ENCODE assay signal across 22 cellular contexts in the genomic region with DNA sequence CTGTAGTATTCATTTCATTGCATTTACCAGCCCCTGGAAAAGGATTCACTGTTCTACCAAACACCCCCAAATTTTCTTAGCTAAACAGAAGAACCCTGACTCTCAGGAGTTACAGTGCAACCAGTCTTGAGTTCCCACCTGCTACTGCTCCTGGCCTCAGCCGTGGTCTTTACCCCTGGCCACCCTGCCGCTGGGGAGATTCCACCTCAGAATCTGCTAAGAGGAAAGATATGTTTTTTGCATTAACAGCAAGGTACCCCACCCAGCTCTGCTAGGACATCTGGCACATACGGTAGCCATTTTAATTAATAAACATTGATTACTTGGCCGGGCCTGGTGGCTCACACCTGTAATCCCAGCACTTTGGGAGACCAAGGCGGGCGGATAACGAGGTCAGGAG. TPM values are rescaled to one million over a fixed set of nuclear protein-coding genes. Genes with fewer than 3 reads are reported as not detected.
DNase-seq lines count a peak whose midpoint lies in the region; ATAC-seq, FAIRE-seq and TF ChIP-seq lines count a peak whose summit lies in the region.
"Had no signal": no experiment of that assay in that cellular context is flagged by ENCODE, and none has a peak within 500 bp of the region (broad histone marks: within the 10 kb centered on the region; RNA-seq: fewer than 3 reads in every experiment).

No MANE protein-coding gene starts in this region.

- no peak overlapping the region for H3K4me3 ChIP-seq in HL-60 (replicated peaks; ENCODE audit: insufficient read depth, low read length)
- H3K4me3 ChIP-seq in GM12878, result no peak overlapping the region
- H3K4me3 ChIP-seq in stomach, result no peak overlapping the region
- no peak overlapping the region for H3K4me3 ChIP-seq in psoas muscle
- H3K4me3 ChIP-seq in mesenchymal stem cell (ENCODE audit: insufficient read depth in 1 of 2, low read depth in 1 of 2, low read length in 2 of 2), result no peak overlapping the region
- H3K4me3 ChIP-seq: adrenal gland, cardiac muscle cell had no signal

- TF ChIP-seq POLR2A in GM12878 (IDR thresholded peaks at IDR 0.05; ENCODE audit: low read depth, low read length) (no peak), stomach (IDR thresholded peaks at IDR 0.05) (no peak)

- H3K4me1 Mint-ChIP-seq in activated T-cell treated with anti-CD3 and anti-CD28 coated beads, Interleukin-2, amount 50 U/mL, for 4 hours (ENCODE audit: low read depth), result peaks cover 90% of the 10 kb centered on the region

- POLR2A ChIA-PET in GM12878 (lab: Charles Lee), result interaction anchor here (0.6 to 3.7 kb wide), 8 partner anchors 9 to 120 kb away, joined by 3 to 17 read pairs (median 6); a partner anchor contains a TSS

- H2AFZ ChIP-seq in GM12878 (ENCODE audit: control insufficient read depth, low read depth, low read length) (no peak overlapping the region), mesenchymal stem cell (ENCODE audit: low read depth, low read length) (no peak overlapping the region)

- H2BK12ac ChIP-seq in mesenchymal stem cell (ENCODE audit: low read length in 2 of 2), result no peak overlapping the region

- H3K4me1 ChIP-seq in GM12878 (ENCODE audit: control insufficient read depth, insufficient read depth, low read length) (peaks cover 36% of the 10 kb centered on the region), stomach (peaks cover 0 to 49% (median 14%) of the 10 kb centered on the region in 4 donors), psoas muscle (no peaks in the 10 kb centered on the region), mesenchymal stem cell (ENCODE audit: control insufficient read depth, insufficient read depth, low read depth, low read length) (no peaks in the 10 kb centered on the region)
- H3K4me1 ChIP-seq: adrenal gland had no signal

- no peak for TF ChIP-seq RAD21 in GM12878 (IDR thresholded peaks at IDR 0.05; ENCODE audit: insufficient read depth, low read depth, low read length)

- H3K27me3 ChIP-seq in HL-60 (ENCODE audit: insufficient read depth, poor library complexity, severe bottlenecking) (no peaks in the 10 kb centered on the region), GM12878 (replicated peaks in 1 of 2; ENCODE audit: control insufficient read depth in 2 of 2, insufficient read depth in 2 of 2, low read length in 1 of 2) (no peaks in the 10 kb centered on the region), stomach (peaks cover 0 to 11% (median 0%) of the 10 kb centered on the region in 3 donors), psoas muscle (ENCODE audit: insufficient read depth in 3 of 3, low read length in 2 of 3) (peaks cover 1 to 23% (median 4%) of the 10 kb centered on the region in 3 donors), mesenchymal stem cell (ENCODE audit: control insufficient read depth in 1 of 2, insufficient read depth in 1 of 2, low read length in 2 of 2) (peaks cover 65 to 84% of the 10 kb centered on the region in 2 experiments)
- H3K27me3 ChIP-seq: adrenal gland, cardiac muscle cell, heart right ventricle had no signal

- H3K27me3 Mint-ChIP-seq in activated T-cell treated with anti-CD3 and anti-CD28 coated beads, Interleukin-2, amount 50 U/mL, for 4 hours (ENCODE audit: low read depth), result no peaks in the 10 kb centered on the region

- RAD21 ChIA-PET in GM12878 (lab: Charles Lee; ENCODE audit: unreplicated experiment), result interaction anchor here (0.8 to 4.2 kb wide), 13 partner anchors 10 to 217 kb away, joined by 3 to 43 read pairs (median 6); a partner anchor contains a TSS

- no TSS peak for BruUV-seq in GM12878 (replicated peaks; lab: Mats Ljungman, UMichigan)

- TF ChIP-seq EP300 in GM12878 (IDR thresholded peaks at IDR 0.05; ENCODE audit: borderline replicate concordance in 1 of 2, control insufficient read depth in 1 of 2, low read depth in 2 of 2, low read length in 2 of 2) (no peak), stomach (IDR thresholded peaks at IDR 0.05) (no peak)

- 78% methylated on average over 7 of the region's 7 CpGs for WGBS in GM12878 (ENCODE audit: insufficient coverage, insufficient replicate concordance, low lambda C conversion rate, missing lambda C conversion rate)
- 86 to 90% (median 88%) methylated on average over 7 of the region's 7 CpGs for WGBS in stomach, 5 donors
- WGBS in psoas muscle, 3 donors, result 83 to 87% (median 84%) methylated on average over 7 of the region's 7 CpGs
- 90% methylated on average over 7 of the region's 7 CpGs for WGBS in mesenchymal stem cell

- H3K36me3 Mint-ChIP-seq in activated T-cell treated with anti-CD3 and anti-CD28 coated beads, Interleukin-2, amount 50 U/mL, for 4 hours (ENCODE audit: insufficient read depth), result peaks cover 38% of the 10 kb centered on the region

- H3K79me2 ChIP-seq in GM12878 (ENCODE audit: control insufficient read depth, insufficient read depth, low read length), result no peaks in the 10 kb centered on the region

- SMC1A ChIA-PET in GM12878 (lab: Charles Lee; ENCODE audit: uncharacterized antibody, unreplicated experiment), result interaction anchor here (0.6 to 5.8 kb wide), 15 partner anchors 10 to 152 kb away, joined by 3 to 80 read pairs (median 3); a partner anchor contains a TSS

- intact Hi-C loops in GM12878 (cut with micrococcal nuclease; ENCODE audit: unreplicated experiment), result no loop called here
- intact Hi-C loops in stomach (cut with DNase I; ENCODE audit: low total_unique reads), result no loop called here
- intact Hi-C loops in psoas muscle (cut with DNase I), result no loop called here

- peak overlapping the region; percentile 76 for H3K27ac ChIP-seq in HL-60 (replicated peaks)
- peak overlapping the region; percentile 8; the same call in 1 of the 2 replicates for H3K27ac ChIP-seq in GM12878 (ENCODE audit: control insufficient read depth, insufficient read depth)
- peak overlapping the region in 3 of 5 donors; percentile 33 to 59 (median 51) for H3K27ac ChIP-seq in stomach
- H3K27ac ChIP-seq in psoas muscle, result no peak overlapping the region
- no peak overlapping the region for H3K27ac ChIP-seq in mesenchymal stem cell (ENCODE audit: low read length, poor library complexity, severe bottlenecking)
- H3K27ac ChIP-seq: cardiac muscle cell, VCaP had no signal

- in situ Hi-C loops in GM12878 (cut with MboI), result no loop called here

- no peak overlapping the region for H2BK120ac ChIP-seq in mesenchymal stem cell (ENCODE audit: low read depth, low read length)

- no peak overlapping the region for H3K14ac ChIP-seq in mesenchymal stem cell (ENCODE audit: low read length in 2 of 2)

- no peak overlapping the region for H3K23ac ChIP-seq in mesenchymal stem cell (ENCODE audit: low read length in 2 of 2)

- H2AK5ac ChIP-seq in mesenchymal stem cell (ENCODE audit: low read length, severe bottlenecking), result no peak overlapping the region

- H4K20me1 ChIP-seq in GM12878 (ENCODE audit: control insufficient read depth, insufficient read depth), result no peaks in the 10 kb centered on the region

- H3K4ac ChIP-seq in mesenchymal stem cell (ENCODE audit: low read depth in 1 of 2, low read length in 2 of 2), result no peak overlapping the region

- TF ChIP-seq CTCF in HL-60 (IDR thresholded peaks at IDR 0.05; ENCODE audit: insufficient read depth, low read length) (no peak), GM12878 (IDR thresholded peaks at IDR 0.05 in 2 of 3, conservative IDR thresholded peaks at IDR 0.05 in 1 of 3; ENCODE audit: control insufficient read depth in 2 of 3, extremely low read depth in 1 of 3, insufficient read depth in 1 of 3, low read depth in 3 of 3, low read length in 3 of 3) (no peak), stomach (IDR thresholded peaks at IDR 0.05) (no peak), psoas muscle (IDR thresholded peaks at IDR 0.05) (no peak)

- H4K8ac ChIP-seq in mesenchymal stem cell (ENCODE audit: low read length), result no peak overlapping the region

- H3K4me2 ChIP-seq in GM12878 (ENCODE audit: control insufficient read depth, insufficient read depth), result no peak overlapping the region
- H3K4me2 ChIP-seq in mesenchymal stem cell (ENCODE audit: low read length, poor library complexity, severe bottlenecking), result no peak overlapping the region
- H3K4me2 ChIP-seq: SK-N-SH had no signal

- no peaks in the 10 kb centered on the region for H3K9me3 Mint-ChIP-seq in activated T-cell treated with anti-CD3 and anti-CD28 coated beads, Interleukin-2, amount 50 U/mL, for 4 hours
- H3K9me3 Mint-ChIP-seq: nephron; stimulated activated effector memory CD8-positive, alpha-beta T cell treated with anti-CD3 and anti-CD28 coated beads, Interleukin-12 subunit alpha, Interleukin-12 subunit beta, amount 100 ng/mL, for 72 hours had no signal

- H2BK15ac ChIP-seq in mesenchymal stem cell (ENCODE audit: low read depth, poor library complexity, severe bottlenecking), result no peak overlapping the region

- no peaks in the 10 kb centered on the region for H3K79me1 ChIP-seq in mesenchymal stem cell (replicated peaks; ENCODE audit: low read length, poor library complexity, severe bottlenecking)

- CTCF ChIA-PET in GM12878 (lab: Yijun Ruan, JAX), result interaction anchor here (0.9 to 6.9 kb wide), 10 partner anchors 10 to 80 kb away, joined by 3 to 62 read pairs (median 4); a partner anchor contains a TSS

- H3K36me3 ChIP-seq in GM12878 (ENCODE audit: control insufficient read depth in 2 of 2, insufficient read depth in 2 of 2, low read length in 1 of 2) (no peaks in the 10 kb centered on the region), stomach (no peaks in the 10 kb centered on the region), psoas muscle (ENCODE audit: insufficient read depth in 1 of 2, low read depth in 1 of 2) (no peaks in the 10 kb centered on the region), mesenchymal stem cell (ENCODE audit: control insufficient read depth in 1 of 2, insufficient read depth in 2 of 2, low read depth in 1 of 2, low read length in 2 of 2) (no peaks in the 10 kb centered on the region)
- H3K36me3 ChIP-seq: adrenal gland, cardiac muscle cell had no signal

- no peak for DNase-seq in activated T-cell treated with anti-CD3 and anti-CD28 coated beads, Interleukin-2, amount 50 U/mL, for 4 hours
- no peak for DNase-seq in activated T-cell treated with anti-CD3 and anti-CD28 coated beads, Interleukin-2, amount 50 U/mL, for 48 hours
- DNase-seq in HL-60 (ENCODE audit: low read depth in 1 of 2, low spot score in 1 of 2) (no peak), GM12878 (ENCODE audit: low read depth, low spot score) (no peak), stomach (no peak), psoas muscle (no peak), SIG-M5 (lab: John Stamatoyannopoulos, UW) (no peak), mesenchymal stem cell (no peak)
- DNase-seq: ACHN; adrenal gland; COR-L47; EL; heart right ventricle; KG1; SK-N-SH; stimulated activated CD4-positive, alpha-beta T cell treated with anti-CD3 and anti-CD28 coated beads, Interleukin-12 subunit alpha, Interleukin-12 subunit beta, amount 100 ng/mL, for 4 hours had no signal

- no peak overlapping the region for H2BK5ac ChIP-seq in mesenchymal stem cell (ENCODE audit: low read depth, low read length, poor library complexity, severe bottlenecking)

- no peak for FAIRE-seq in GM12878 (lab: Jason Lieb, UNC)

- H4K91ac ChIP-seq in mesenchymal stem cell (ENCODE audit: low read length), result no peak overlapping the region

- H3K4me3 Mint-ChIP-seq in activated T-cell treated with anti-CD3 and anti-CD28 coated beads, Interleukin-2, amount 50 U/mL, for 4 hours, result peak overlapping the region; percentile 81
- H3K4me3 Mint-ChIP-seq: nephron; stimulated activated effector memory CD8-positive, alpha-beta T cell treated with anti-CD3 and anti-CD28 coated beads, Interleukin-12 subunit alpha, Interleukin-12 subunit beta, amount 100 ng/mL, for 72 hours had no signal

- H3K18ac ChIP-seq in mesenchymal stem cell (ENCODE audit: low read depth in 1 of 2, low read length in 2 of 2), result no peak overlapping the region

- H3K9ac ChIP-seq in GM12878 (ENCODE audit: control insufficient read depth, insufficient read depth, low read length) (no peak overlapping the region), mesenchymal stem cell (ENCODE audit: low read length) (no peak overlapping the region)
- H3K9ac ChIP-seq: SK-N-SH had no signal

- ATAC-seq in activated T-cell treated with anti-CD3 and anti-CD28 coated beads, Interleukin-2, amount 50 U/mL, for 4 hours, result no peak
- no peak for ATAC-seq in GM12878
- no peak for ATAC-seq in psoas muscle
- ATAC-seq: HCT116, heart right ventricle had no signal

- H3K9me3 ChIP-seq in GM12878 (replicated peaks; ENCODE audit: control insufficient read depth, insufficient read depth, low read length) (no peaks in the 10 kb centered on the region), stomach (no peaks in the 10 kb centered on the region), psoas muscle (no peaks in the 10 kb centered on the region), mesenchymal stem cell (ENCODE audit: control insufficient read depth, low read length) (no peaks in the 10 kb centered on the region)
- H3K9me3 ChIP-seq: adrenal gland, heart right ventricle, SK-N-SH had no signal

RNA-seq across cellular contexts. Expression of a gene that starts 9.0 kb away (rescaled TPM):
- total RNA-seq in activated T-cell treated with anti-CD3 and anti-CD28 coated beads, Interleukin-2, amount 50 U/mL, for 4 hours, result 100 to 1,000 TPM; 135 to 153 (median 137) TPM
- 12.6 TPM in 2 replicates for total RNA-seq in GM12878 (2013; cell fraction: nucleolus; rRNA removed)
- 2.9 and 5.0 TPM in 2 replicates for total RNA-seq in GM12878 (2014; rRNA removed)
- 3.4 and 4.7 TPM in 2 replicates for total RNA-seq in GM12878 (2014; rRNA removed; fragmentation: Illumina TruSeq; extraction: Trizol)
- total RNA-seq in GM12878 (2021), result 2.4 and 3.7 TPM in 2 replicates
- polyA plus RNA-seq in GM12878 (2011; ENCODE audit: low read depth), result 0.88 TPM
- polyA plus RNA-seq in GM12878 (2011; rRNA removed), result 0.50 and 0.60 TPM in 2 replicates
- polyA plus RNA-seq in GM12878 (2011; cell fraction: cytosol; rRNA removed), result 0.25 and 0.27 TPM in 2 replicates
- 1.2 and 1.5 TPM in 2 replicates for polyA plus RNA-seq in GM12878 (2011; cell fraction: nucleus; rRNA removed)
- polyA plus RNA-seq in GM12878 (2012), result 0.62 and 1.2 TPM in 2 replicates
- polyA plus RNA-seq in GM12878 (2014; fragmentation: Illumina TruSeq; extraction: Trizol), result 4.8 and 6.1 TPM in 2 replicates
- 1 to 10 TPM; 2.9 to 3.5 TPM for polyA plus RNA-seq in GM12878 (2014; fragmentation: Nextera tagmentation; extraction: Ambion mirVana)
- polyA plus RNA-seq in GM12878 (2014; rRNA removed), result 2.1 and 4.0 TPM in 2 replicates
- polyA plus RNA-seq in GM12878 (2016; fragmentation: Nextera tagmentation; extraction: Ambion mirVana), result 1 to 10 TPM; 7.7 to 8.1 TPM
- 0.31 and 0.66 TPM in 2 replicates for polyA minus RNA-seq in GM12878 (2011; rRNA and poly(A)+ RNA removed)
- polyA minus RNA-seq in GM12878 (2011; cell fraction: cytosol; rRNA and poly(A)+ RNA removed), result not detected in 2 replicates
- 0.57 and 0.85 TPM in 2 replicates for polyA minus RNA-seq in GM12878 (2011; cell fraction: nucleus; rRNA and poly(A)+ RNA removed)
- total RNA-seq in stomach, result 10 to 100 TPM in 4 of 5 donors, 1 to 10 TPM in 1; 9.2 to 35.0 (median 21.4) TPM
- polyA plus RNA-seq in stomach, result 10 to 100 TPM in 1 of 3 donors, 1 to 10 TPM in 2; 3.7 to 14.5 (median 4.6) TPM
- total RNA-seq in psoas muscle, result 1 to 10 TPM in 2 of 4 donors, under 1 TPM in 2; 0.48 to 1.8 (median 1.1) TPM
- under 1 TPM; 0.21 to 0.36 (median 0.25) TPM for polyA plus RNA-seq in psoas muscle
- polyA plus RNA-seq in mesenchymal stem cell (2013, experiment 1 of 2), result not detected
- polyA plus RNA-seq in mesenchymal stem cell (2013, experiment 2 of 2), result not detected
- total RNA-seq: cardiac muscle cell, lung microvascular endothelial cell had no signal
- polyA plus RNA-seq: cardiac muscle cell, SK-N-SH had no signal

RNA-seq across cellular contexts. Expression of a gene that starts 36.4 kb away (rescaled TPM):
- 10 to 100 TPM; 52.7 to 72.0 (median 56.4) TPM for total RNA-seq in activated T-cell treated with anti-CD3 and anti-CD28 coated beads, Interleukin-2, amount 50 U/mL, for 4 hours
- 5.2 and 5.4 TPM in 2 replicates for total RNA-seq in GM12878 (2013; cell fraction: nucleolus; rRNA removed)
- 7.3 and 9.8 TPM in 2 replicates for total RNA-seq in GM12878 (2014; rRNA removed)
- total RNA-seq in GM12878 (2014; rRNA removed; fragmentation: Illumina TruSeq; extraction: Trizol), result 6.6 TPM in 2 replicates
- 5.6 and 6.4 TPM in 2 replicates for total RNA-seq in GM12878 (2021)
- 1.7 TPM for polyA plus RNA-seq in GM12878 (2011; ENCODE audit: low read depth)
- polyA plus RNA-seq in GM12878 (2011; rRNA removed), result 5.5 and 8.5 TPM in 2 replicates
- polyA plus RNA-seq in GM12878 (2011; cell fraction: cytosol; rRNA removed), result 3.0 TPM in 2 replicates
- 1.9 and 2.6 TPM in 2 replicates for polyA plus RNA-seq in GM12878 (2011; cell fraction: nucleus; rRNA removed)
- polyA plus RNA-seq in GM12878 (2012), result 2.2 and 2.4 TPM in 2 replicates
- 6.0 and 8.0 TPM in 2 replicates for polyA plus RNA-seq in GM12878 (2014; fragmentation: Illumina TruSeq; extraction: Trizol)
- polyA plus RNA-seq in GM12878 (2014; fragmentation: Nextera tagmentation; extraction: Ambion mirVana), result 1 to 10 TPM; 2.1 to 7.5 TPM
- polyA plus RNA-seq in GM12878 (2014; rRNA removed), result 4.6 and 7.0 TPM in 2 replicates
- 1 to 10 TPM; 4.0 to 4.7 TPM for polyA plus RNA-seq in GM12878 (2016; fragmentation: Nextera tagmentation; extraction: Ambion mirVana)
- 6.7 and 8.9 TPM in 2 replicates for polyA minus RNA-seq in GM12878 (2011; rRNA and poly(A)+ RNA removed)
- polyA minus RNA-seq in GM12878 (2011; cell fraction: cytosol; rRNA and poly(A)+ RNA removed), result 1.6 and 2.2 TPM in 2 replicates
- polyA minus RNA-seq in GM12878 (2011; cell fraction: nucleus; rRNA and poly(A)+ RNA removed), result 0.73 and 0.86 TPM in 2 replicates
- 10 to 100 TPM in 1 of 5 donors, 1 to 10 TPM in 3, under 1 TPM in 1; 0.45 to 20.0 (median 6.7) TPM for total RNA-seq in stomach
- polyA plus RNA-seq in stomach, result 1 to 10 TPM; 2.1 to 7.2 (median 3.4) TPM
- under 1 TPM; 0.22 to 0.97 (median 0.49) TPM for total RNA-seq in psoas muscle
- polyA plus RNA-seq in psoas muscle, result under 1 TPM; 0.07 to 0.16 (median 0.13) TPM
- polyA plus RNA-seq in mesenchymal stem cell (2013, experiment 1 of 2), result 0.15 TPM
- polyA plus RNA-seq in mesenchymal stem cell (2013, experiment 2 of 2), result 0.11 TPM

RNA-seq across cellular contexts. Expression of a gene that starts 39.3 kb away (rescaled TPM):
- total RNA-seq in activated T-cell treated with anti-CD3 and anti-CD28 coated beads, Interleukin-2, amount 50 U/mL, for 4 hours, result not detected
- total RNA-seq in GM12878 (2013; cell fraction: nucleolus; rRNA removed), result not detected in 2 replicates
- total RNA-seq in GM12878 (2014; rRNA removed), result 0.05 TPM in 1 of 2 replicates, not detected in the other
- total RNA-seq in GM12878 (2014; rRNA removed; fragmentation: Illumina TruSeq; extraction: Trizol), result not detected in 2 replicates
- not detected in 2 replicates for total RNA-seq in GM12878 (2021)
- not detected for polyA plus RNA-seq in GM12878 (2011; ENCODE audit: low read depth)
- 0.01 TPM in 1 of 2 replicates, not detected in the other for polyA plus RNA-seq in GM12878 (2011; rRNA removed)
- not detected in 2 replicates for polyA plus RNA-seq in GM12878 (2011; cell fraction: cytosol; rRNA removed)
- not detected in 2 replicates for polyA plus RNA-seq in GM12878 (2011; cell fraction: nucleus; rRNA removed)
- polyA plus RNA-seq in GM12878 (2012), result not detected in 2 replicates
- not detected in 2 replicates for polyA plus RNA-seq in GM12878 (2014; fragmentation: Illumina TruSeq; extraction: Trizol)
- polyA plus RNA-seq in GM12878 (2014; fragmentation: Nextera tagmentation; extraction: Ambion mirVana), result not detected
- polyA plus RNA-seq in GM12878 (2014; rRNA removed), result not detected in 2 replicates
- polyA plus RNA-seq in GM12878 (2016; fragmentation: Nextera tagmentation; extraction: Ambion mirVana), result not detected
- polyA minus RNA-seq in GM12878 (2011; rRNA and poly(A)+ RNA removed), result not detected in 2 replicates
- polyA minus RNA-seq in GM12878 (2011; cell fraction: cytosol; rRNA and poly(A)+ RNA removed), result not detected in 2 replicates
- not detected in 2 replicates for polyA minus RNA-seq in GM12878 (2011; cell fraction: nucleus; rRNA and poly(A)+ RNA removed)
- total RNA-seq in stomach, result under 1 TPM in 2 of 5 donors, not detected in 3; 0.29 to 0.92 TPM
- under 1 TPM; 0.12 to 0.46 (median 0.23) TPM for polyA plus RNA-seq in stomach
- total RNA-seq in psoas muscle, result 1 to 10 TPM in 3 of 4 donors, under 1 TPM in 1; 0.40 to 6.6 (median 1.8) TPM
- under 1 TPM; 0.09 to 0.51 (median 0.23) TPM for polyA plus RNA-seq in psoas muscle
- polyA plus RNA-seq in mesenchymal stem cell (2013, experiment 1 of 2), result 0.01 TPM
- polyA plus RNA-seq in mesenchymal stem cell (2013, experiment 2 of 2), result 0.01 TPM
- total RNA-seq: lung microvascular endothelial cell had no signal

RNA-seq across cellular contexts. Expression of a gene that starts 48.3 kb away (rescaled TPM):
- total RNA-seq in activated T-cell treated with anti-CD3 and anti-CD28 coated beads, Interleukin-2, amount 50 U/mL, for 4 hours, result 10 to 100 TPM in 2 of 3 donors, 1 to 10 TPM in 1; 9.0 to 12.9 (median 12.8) TPM
- total RNA-seq in GM12878 (2013; cell fraction: nucleolus; rRNA removed), result 1.6 and 1.8 TPM in 2 replicates
- 3.3 and 4.0 TPM in 2 replicates for total RNA-seq in GM12878 (2014; rRNA removed)
- 3.0 and 3.1 TPM in 2 replicates for total RNA-seq in GM12878 (2014; rRNA removed; fragmentation: Illumina TruSeq; extraction: Trizol)
- 3.2 and 4.4 TPM in 2 replicates for total RNA-seq in GM12878 (2021)
- not detected for polyA plus RNA-seq in GM12878 (2011; ENCODE audit: low read depth)
- polyA plus RNA-seq in GM12878 (2011; rRNA removed), result 0.76 and 0.81 TPM in 2 replicates
- polyA plus RNA-seq in GM12878 (2011; cell fraction: cytosol; rRNA removed), result 0.37 and 0.45 TPM in 2 replicates
- 0.89 and 1.5 TPM in 2 replicates for polyA plus RNA-seq in GM12878 (2011; cell fraction: nucleus; rRNA removed)
- 0.15 and 0.17 TPM in 2 replicates for polyA plus RNA-seq in GM12878 (2012)
- polyA plus RNA-seq in GM12878 (2014; fragmentation: Illumina TruSeq; extraction: Trizol), result 4.8 and 5.2 TPM in 2 replicates
- polyA plus RNA-seq in GM12878 (2014; fragmentation: Nextera tagmentation; extraction: Ambion mirVana), result 1 to 10 TPM; 4.2 to 4.5 TPM
- 2.5 and 2.6 TPM in 2 replicates for polyA plus RNA-seq in GM12878 (2014; rRNA removed)
- 1 to 10 TPM in 1 of 2 experiments, under 1 TPM in 1; 0.88 to 1.6 TPM for polyA plus RNA-seq in GM12878 (2016; fragmentation: Nextera tagmentation; extraction: Ambion mirVana)
- polyA minus RNA-seq in GM12878 (2011; rRNA and poly(A)+ RNA removed), result 0.21 and 0.44 TPM in 2 replicates
- not detected in 2 replicates for polyA minus RNA-seq in GM12878 (2011; cell fraction: cytosol; rRNA and poly(A)+ RNA removed)
- polyA minus RNA-seq in GM12878 (2011; cell fraction: nucleus; rRNA and poly(A)+ RNA removed), result 0.12 TPM in 1 of 2 replicates, not detected in the other
- 10 to 100 TPM in 4 of 5 donors, under 1 TPM in 1; 0.58 to 97.2 (median 56.7) TPM for total RNA-seq in stomach
- 10 to 100 TPM; 12.2 to 79.1 (median 35.4) TPM for polyA plus RNA-seq in stomach
- total RNA-seq in psoas muscle, result 1 to 10 TPM; 1.1 to 8.1 (median 3.5) TPM
- 1 to 10 TPM; 1.0 to 3.9 (median 2.7) TPM for polyA plus RNA-seq in psoas muscle
- not detected for polyA plus RNA-seq in mesenchymal stem cell (2013, experiment 1 of 2)
- polyA plus RNA-seq in mesenchymal stem cell (2013, experiment 2 of 2), result 0.03 TPM
- total RNA-seq: cardiac muscle cell had no signal

Comparison
In these comparisons a context has a peak if more than half of its experiments do, and no peak if none do; other contexts are left out.
1. H3K27ac ChIP-seq: peak in HL-60 (single experiment), GM12878 (single experiment) and stomach (3 of 5); none in psoas muscle (single experiment) and mesenchymal stem cell (single experiment).